In the genomic region with DNA sequence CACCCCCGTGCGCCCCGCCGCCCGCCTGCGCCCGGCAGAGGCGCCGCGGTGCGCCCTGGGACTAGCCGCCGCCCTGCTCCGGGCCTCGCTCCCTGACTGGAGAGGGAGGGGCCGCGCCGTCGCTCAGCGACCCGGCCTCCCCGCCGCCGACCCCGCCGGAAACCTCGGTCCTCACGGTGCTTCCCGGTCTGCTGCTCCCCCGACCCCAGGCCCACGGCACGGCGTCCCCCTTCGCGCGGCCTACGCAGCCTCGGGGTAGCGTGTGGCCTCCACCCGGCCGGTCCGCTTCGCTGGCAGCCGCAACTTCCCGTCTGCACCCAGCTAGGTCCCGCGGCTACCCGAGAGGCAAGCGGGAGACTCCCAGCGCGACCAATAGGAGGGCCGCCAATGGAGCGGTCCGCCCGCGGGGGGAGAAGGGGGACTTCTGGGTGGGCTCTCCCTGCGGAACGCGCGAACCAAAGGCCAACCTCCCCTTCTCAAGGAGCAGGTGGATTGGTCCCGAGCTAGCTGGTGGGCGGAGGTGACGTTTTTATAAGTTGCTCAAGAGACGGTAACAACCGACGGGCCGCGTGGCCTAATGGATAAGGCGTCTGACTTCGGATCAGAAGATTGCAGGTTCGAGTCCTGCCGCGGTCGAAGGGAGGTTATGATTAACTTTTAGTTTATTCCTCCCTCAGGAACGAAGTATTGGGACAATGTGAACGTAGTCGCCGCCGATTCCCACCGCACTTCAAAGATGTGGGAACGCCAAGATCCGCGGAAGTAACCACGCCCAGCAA, we compare ENCODE assay signal across 8 cellular contexts. TPM values are rescaled to one million over a fixed set of nuclear protein-coding genes. Genes with fewer than 3 reads are reported as not detected.
DNase-seq lines count a peak whose midpoint lies in the region; ATAC-seq, FAIRE-seq and TF ChIP-seq lines count a peak whose summit lies in the region.

A gene (minus strand): TSS at position 315 of the 779 bp plus-strand sequence. CDS start 1,070 bp downstream, outside the sequence.

- peaks cover 0 to 13% of the 10 kb centered on the region in 2 donors for H3K36me3 ChIP-seq in small intestine (ENCODE audit: control insufficient read depth in 2 of 2, insufficient read depth in 2 of 2, low read length in 2 of 2)

- ATAC-seq in GM18909 (IDR thresholded peaks at IDR 0.05; ENCODE audit: poor library complexity, unreplicated experiment) (peak; percentile 91), HG03175 (IDR thresholded peaks at IDR 0.05; ENCODE audit: unreplicated experiment) (peak; percentile 89), WTC11 (peak; percentile 87)

- POLR2A ChIA-PET in AG04450 (lab: Yijun Ruan, JAX): interaction anchor here (0.6 to 1.3 kb wide), 3 partner anchors 20 to 247 kb away, joined by 3 to 9 read pairs (median 6); a partner anchor contains a TSS
- POLR2A ChIA-PET in WTC11 (lab: Charles Lee): no interaction called here

- peak within 1 kb of the TSS; percentile 95 for H3K4me3 Mint-ChIP-seq in WTC11

- peaks cover 29% of the 10 kb centered on the region for H3K36me3 Mint-ChIP-seq in WTC11

- peak within 1 kb of the TSS; percentile 76 for H3K27ac Mint-ChIP-seq in WTC11

- no peak for FAIRE-seq in small intestine (lab: Jason Lieb, UNC)

- peaks cover 12% of the 10 kb centered on the region for H3K27me3 ChIP-seq in AG04450 (ENCODE audit: control insufficient read depth, insufficient read depth, low read length)
- H3K27me3 ChIP-seq in small intestine (ENCODE audit: control insufficient read depth in 2 of 2, insufficient read depth in 2 of 2, low read length in 2 of 2): no peaks in the 10 kb centered on the region

- H3K9me3 Mint-ChIP-seq in WTC11: no peaks in the 10 kb centered on the region

- 0 to 1% (median 0%) methylated on average over 65 to 84 of the region's 84 CpGs for WGBS in small intestine, 3 donors

- CTCF ChIA-PET in AG04450 (lab: Charles Lee): interaction anchor here (2.0 to 8.9 kb wide), 2 partner anchors 23 to 128 kb away, joined by 4 to 72 read pairs; no protein-coding TSS in a partner anchor
- CTCF ChIA-PET in WTC11 (lab: Charles Lee): interaction anchor here (0.6 to 4.4 kb wide), 14 partner anchors 10 to 313 kb away, joined by 3 to 34 read pairs (median 4); a partner anchor contains a TSS

- H3K27me3 Mint-ChIP-seq in WTC11 (ENCODE audit: low read depth): peaks cover 7% of the 10 kb centered on the region; the same call in 1 of the 2 replicates

- DNase-seq in AG04450 (ENCODE audit: low read depth, low spot score) (peak; percentile 99), NCI-H226 (peak; percentile 100), WTC11 (ENCODE audit: low spot score) (peak; percentile 99), cardiac fibroblast (ENCODE audit: low read depth in 2 of 2) (peak; percentile 100), iPS-NIHi11 (ENCODE audit: low spot score) (peak; percentile 95), small intestine (peak; percentile 99)

- H3K27ac ChIP-seq in AG04450 (ENCODE audit: low read depth, low read length) (peak within 1 kb of the TSS; percentile 61), small intestine (ENCODE audit: low read depth in 1 of 2, low read length in 1 of 2) (peak within 1 kb of the TSS; percentile 91 to 93)

- H3K4me1 Mint-ChIP-seq in WTC11: peaks cover 18% of the 10 kb centered on the region

- peaks cover 16 to 21% of the 10 kb centered on the region in 2 donors for H3K4me1 ChIP-seq in small intestine (ENCODE audit: control insufficient read depth in 2 of 2, insufficient read depth in 1 of 2, low read depth in 1 of 2, low read length in 1 of 2)

- no peaks in the 10 kb centered on the region; the same call in 1 of the 2 replicates for H3K9me3 ChIP-seq in AG04450 (ENCODE audit: control insufficient read depth, insufficient read depth, low read length)
- no peaks in the 10 kb centered on the region for H3K9me3 ChIP-seq in small intestine (ENCODE audit: control insufficient read depth, low read depth)

- H3K4me3 ChIP-seq in AG04450 (ENCODE audit: low read depth, low read length) (peak within 1 kb of the TSS; percentile 87), cardiac fibroblast (replicated peaks in 1 of 2; ENCODE audit: low read depth in 2 of 2, low read length in 2 of 2) (peak within 1 kb of the TSS; percentile 88 to 89), small intestine (ENCODE audit: low read depth in 1 of 2, low read length in 2 of 2) (peak within 1 kb of the TSS; percentile 85 to 89)

- no peak for TF ChIP-seq CTCF in AG04450 (IDR thresholded peaks at IDR 0.05; ENCODE audit: low read depth, low read length)
- no peak for TF ChIP-seq CTCF in WTC11 (IDR thresholded peaks at IDR 0.05)
- no peak for TF ChIP-seq CTCF in cardiac fibroblast (IDR thresholded peaks at IDR 0.05; ENCODE audit: low read depth, low read length)

TF ChIP-seq in WTC11, 78 proteins besides CTCF, POLR2A, EP300 and RAD21 (continues in another document):
- no peak for TF ChIP-seq NR3C1 (CRISPR knock-in tag; conservative IDR thresholded peaks at IDR 0.05; ENCODE audit: low read depth)
- TF ChIP-seq, protein P1, sequence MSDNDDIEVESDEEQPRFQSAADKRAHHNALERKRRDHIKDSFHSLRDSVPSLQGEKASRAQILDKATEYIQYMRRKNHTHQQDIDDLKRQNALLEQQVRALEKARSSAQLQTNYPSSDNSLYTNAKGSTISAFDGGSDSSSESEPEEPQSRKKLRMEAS (CRISPR knock-in tag; IDR thresholded peaks at IDR 0.05): peak; percentile 88
- TF ChIP-seq ELF4 (CRISPR knock-in tag; IDR thresholded peaks at IDR 0.05; ENCODE audit: low read depth): no peak
- TF ChIP-seq TEAD4 (CRISPR knock-in tag; IDR thresholded peaks at IDR 0.05): no peak
- peak; percentile 92 for TF ChIP-seq TCF7 (CRISPR knock-in tag; IDR thresholded peaks at IDR 0.05; ENCODE audit: low read depth)
- TF ChIP-seq, protein P2, sequence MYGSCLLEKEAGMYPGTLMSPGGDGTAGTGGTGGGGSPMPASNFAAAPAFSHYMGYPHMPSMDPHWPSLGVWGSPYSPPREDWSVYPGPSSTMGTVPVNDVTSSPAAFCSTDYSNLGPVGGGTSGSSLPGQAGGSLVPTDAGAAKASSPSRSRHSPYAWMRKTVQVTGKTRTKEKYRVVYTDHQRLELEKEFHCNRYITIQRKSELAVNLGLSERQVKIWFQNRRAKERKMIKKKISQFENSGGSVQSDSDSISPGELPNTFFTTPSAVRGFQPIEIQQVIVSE (CRISPR knock-in tag; IDR thresholded peaks at IDR 0.05; ENCODE audit: borderline replicate concordance): no peak
- TF ChIP-seq HMGA2 (CRISPR knock-in tag; IDR thresholded peaks at IDR 0.05): 0 out of 2 replicates have a peak, but pooled peaks have one; percentile 15
- 0 out of 2 replicates have a peak, but pooled peaks have one; percentile 46 for TF ChIP-seq SMAD4 (CRISPR knock-in tag; IDR thresholded peaks at IDR 0.05)
- TF ChIP-seq, protein P3, sequence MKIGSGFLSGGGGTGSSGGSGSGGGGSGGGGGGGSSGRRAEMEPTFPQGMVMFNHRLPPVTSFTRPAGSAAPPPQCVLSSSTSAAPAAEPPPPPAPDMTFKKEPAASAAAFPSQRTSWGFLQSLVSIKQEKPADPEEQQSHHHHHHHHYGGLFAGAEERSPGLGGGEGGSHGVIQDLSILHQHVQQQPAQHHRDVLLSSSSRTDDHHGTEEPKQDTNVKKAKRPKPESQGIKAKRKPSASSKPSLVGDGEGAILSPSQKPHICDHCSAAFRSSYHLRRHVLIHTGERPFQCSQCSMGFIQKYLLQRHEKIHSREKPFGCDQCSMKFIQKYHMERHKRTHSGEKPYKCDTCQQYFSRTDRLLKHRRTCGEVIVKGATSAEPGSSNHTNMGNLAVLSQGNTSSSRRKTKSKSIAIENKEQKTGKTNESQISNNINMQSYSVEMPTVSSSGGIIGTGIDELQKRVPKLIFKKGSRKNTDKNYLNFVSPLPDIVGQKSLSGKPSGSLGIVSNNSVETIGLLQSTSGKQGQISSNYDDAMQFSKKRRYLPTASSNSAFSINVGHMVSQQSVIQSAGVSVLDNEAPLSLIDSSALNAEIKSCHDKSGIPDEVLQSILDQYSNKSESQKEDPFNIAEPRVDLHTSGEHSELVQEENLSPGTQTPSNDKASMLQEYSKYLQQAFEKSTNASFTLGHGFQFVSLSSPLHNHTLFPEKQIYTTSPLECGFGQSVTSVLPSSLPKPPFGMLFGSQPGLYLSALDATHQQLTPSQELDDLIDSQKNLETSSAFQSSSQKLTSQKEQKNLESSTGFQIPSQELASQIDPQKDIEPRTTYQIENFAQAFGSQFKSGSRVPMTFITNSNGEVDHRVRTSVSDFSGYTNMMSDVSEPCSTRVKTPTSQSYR (CRISPR knock-in tag; IDR thresholded peaks at IDR 0.05): no peak
- TF ChIP-seq, protein P4, sequence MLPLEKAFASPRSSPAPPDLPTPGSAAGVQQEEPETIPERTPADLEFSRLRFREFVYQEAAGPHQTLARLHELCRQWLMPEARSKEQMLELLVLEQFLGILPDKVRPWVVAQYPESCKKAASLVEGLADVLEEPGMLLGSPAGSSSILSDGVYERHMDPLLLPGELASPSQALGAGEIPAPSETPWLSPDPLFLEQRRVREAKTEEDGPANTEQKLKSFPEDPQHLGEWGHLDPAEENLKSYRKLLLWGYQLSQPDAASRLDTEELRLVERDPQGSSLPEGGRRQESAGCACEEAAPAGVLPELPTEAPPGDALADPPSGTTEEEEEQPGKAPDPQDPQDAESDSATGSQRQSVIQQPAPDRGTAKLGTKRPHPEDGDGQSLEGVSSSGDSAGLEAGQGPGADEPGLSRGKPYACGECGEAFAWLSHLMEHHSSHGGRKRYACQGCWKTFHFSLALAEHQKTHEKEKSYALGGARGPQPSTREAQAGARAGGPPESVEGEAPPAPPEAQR (CRISPR knock-in tag; IDR thresholded peaks at IDR 0.05): no peak
- TF ChIP-seq, protein P5, sequence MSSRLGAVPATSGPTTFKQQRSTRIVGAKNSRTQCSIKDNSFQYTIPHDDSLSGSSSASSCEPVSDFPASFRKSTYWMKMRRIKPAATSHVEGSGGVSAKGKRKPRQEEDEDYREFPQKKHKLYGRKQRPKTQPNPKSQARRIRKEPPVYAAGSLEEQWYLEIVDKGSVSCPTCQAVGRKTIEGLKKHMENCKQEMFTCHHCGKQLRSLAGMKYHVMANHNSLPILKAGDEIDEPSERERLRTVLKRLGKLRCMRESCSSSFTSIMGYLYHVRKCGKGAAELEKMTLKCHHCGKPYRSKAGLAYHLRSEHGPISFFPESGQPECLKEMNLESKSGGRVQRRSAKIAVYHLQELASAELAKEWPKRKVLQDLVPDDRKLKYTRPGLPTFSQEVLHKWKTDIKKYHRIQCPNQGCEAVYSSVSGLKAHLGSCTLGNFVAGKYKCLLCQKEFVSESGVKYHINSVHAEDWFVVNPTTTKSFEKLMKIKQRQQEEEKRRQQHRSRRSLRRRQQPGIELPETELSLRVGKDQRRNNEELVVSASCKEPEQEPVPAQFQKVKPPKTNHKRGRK (CRISPR knock-in tag; IDR thresholded peaks at IDR 0.05; ENCODE audit: borderline replicate concordance): no peak
- no peak for TF ChIP-seq SMAD3 (CRISPR knock-in tag; IDR thresholded peaks at IDR 0.05; ENCODE audit: borderline replicate concordance)
- TF ChIP-seq TEAD1 (CRISPR knock-in tag; IDR thresholded peaks at IDR 0.05): peak; percentile 95
- TF ChIP-seq JUN (CRISPR knock-in tag; IDR thresholded peaks at IDR 0.05): peak; percentile 26; the same call in 1 of the 2 replicates

RNA-seq across cellular contexts. Expression of the gene that starts here (rescaled TPM):
- polyA plus RNA-seq in AG04450 (2011; rRNA removed) (13.7 and 17.5 TPM in 2 replicates), small intestine (10 to 100 TPM; 33.0 to 47.0 (median 37.3) TPM)
- polyA minus RNA-seq in AG04450 (2011; rRNA and poly(A)+ RNA removed): 23.9 and 31.1 TPM in 2 replicates
- total RNA-seq in WTC11 (2021): 63.9 to 76.2 TPM (median 68.3 TPM) in 3 replicates

Comparison
In these comparisons a context has a peak if more than half of its experiments do, and no peak if none do; other contexts are left out.
1. Peak in every context shown above with its lines: DNase-seq, ATAC-seq, H3K4me3 ChIP-seq and H3K27ac ChIP-seq.